ENCODE assay signal across 8 cellular contexts in the genomic region with DNA sequence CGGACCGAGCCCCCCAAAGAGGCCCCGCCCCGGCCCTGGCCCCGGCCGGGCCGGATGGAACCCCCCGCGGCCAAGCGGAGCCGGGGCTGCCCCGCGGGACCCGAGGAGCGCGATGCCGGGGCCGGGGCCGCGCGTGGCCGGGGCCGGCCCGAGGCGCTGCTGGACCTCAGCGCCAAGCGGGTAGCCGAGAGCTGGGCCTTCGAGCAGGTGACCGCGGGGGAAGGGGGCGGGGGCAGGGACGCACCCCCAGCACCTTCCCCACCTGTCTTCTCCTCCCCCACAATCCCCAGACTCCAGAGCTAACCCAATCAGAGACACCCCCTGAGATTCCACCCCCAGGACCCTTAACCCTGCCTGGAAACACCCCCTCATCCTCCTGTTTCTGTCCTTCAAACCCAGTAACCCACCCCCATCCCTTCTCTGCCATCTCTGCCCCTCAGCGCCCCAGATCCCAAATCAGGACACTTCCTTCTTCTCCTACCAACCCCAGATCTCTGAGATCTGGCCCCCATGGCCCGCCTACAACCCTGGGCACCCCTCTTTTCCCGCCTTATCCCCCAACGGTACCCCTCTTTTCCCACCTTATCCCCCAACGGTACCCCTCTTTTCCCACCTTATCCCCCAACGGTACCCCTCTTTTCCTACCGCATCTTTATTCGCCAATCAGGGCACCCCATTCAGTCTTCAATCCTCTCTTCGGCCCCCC. TPM values are rescaled to one million over a fixed set of nuclear protein-coding genes. Genes with fewer than 3 reads are reported as not detected.
DNase-seq lines count a peak whose midpoint lies in the region; ATAC-seq and TF ChIP-seq lines count a peak whose summit lies in the region.

No MANE protein-coding gene starts in this region.

- no peaks in the 10 kb centered on the region for H3K36me3 ChIP-seq in SK-N-MC (ENCODE audit: insufficient read depth, low read length)

- H3K27ac ChIP-seq in SK-N-MC, result no peak overlapping the region

- H3K27ac Mint-ChIP-seq in activated T-cell treated with anti-CD3 and anti-CD28 coated beads, Interleukin-2, amount 50 U/mL, for 24 hours, result peak overlapping the region; percentile 50
- peak overlapping the region; percentile 75 for H3K27ac Mint-ChIP-seq in osteocyte (ENCODE audit: unreplicated experiment)

- H3K9me3 ChIP-seq in SK-N-MC (ENCODE audit: low read depth, low read length), result no peaks in the 10 kb centered on the region

- H3K4me3 ChIP-seq in SK-N-MC (peak overlapping the region; percentile 90), fibroblast of villous mesenchyme (ENCODE audit: low read depth, low read length) (peak overlapping the region; percentile 82)

- peak; percentile 33 for ATAC-seq in HG02885 (IDR thresholded peaks at IDR 0.05; ENCODE audit: poor library complexity, unreplicated experiment)

- no peak for DNase-seq in activated T-cell treated with anti-CD3 and anti-CD28 coated beads, Interleukin-2, amount 50 U/mL, for 24 hours
- DNase-seq in activated T-cell treated with anti-CD3 and anti-CD28 coated beads for 4 hours, result no peak
- DNase-seq in SK-N-MC (ENCODE audit: low read depth, low spot score), result no peak
- no peak for DNase-seq in fibroblast of villous mesenchyme (ENCODE audit: low read depth)
- no peak for DNase-seq in osteocyte (ENCODE audit: extremely low spot score, unreplicated experiment)
- no peak for DNase-seq in cerebellar nuclear complex (lab: John Stamatoyannopoulos, UW)
- DNase-seq in stimulated activated CD4-positive, alpha-beta T cell treated with anti-CD3 and anti-CD28 coated beads, Interleukin-2, amount 100 ng/mL, for 24 hours, result no peak

- TF ChIP-seq CTCF in fibroblast of villous mesenchyme (IDR thresholded peaks at IDR 0.05; ENCODE audit: insufficient read depth, low read depth, low read length), result no peak
- no peak for TF ChIP-seq CTCF in osteocyte (IDR thresholded peaks at IDR 0.05)

- H3K9ac ChIP-seq in SK-N-MC (ENCODE audit: insufficient read length), result peak overlapping the region; percentile 82

- H3K36me3 Mint-ChIP-seq in activated T-cell treated with anti-CD3 and anti-CD28 coated beads, Interleukin-2, amount 50 U/mL, for 24 hours (ENCODE audit: low read depth), result peaks cover 2% of the 10 kb centered on the region
- peaks cover 2% of the 10 kb centered on the region for H3K36me3 Mint-ChIP-seq in osteocyte (ENCODE audit: unreplicated experiment)

- H3K27me3 Mint-ChIP-seq in activated T-cell treated with anti-CD3 and anti-CD28 coated beads, Interleukin-2, amount 50 U/mL, for 24 hours, result no peaks in the 10 kb centered on the region
- no peaks in the 10 kb centered on the region for H3K27me3 Mint-ChIP-seq in osteocyte (ENCODE audit: unreplicated experiment)

- H3K9me3 Mint-ChIP-seq in activated T-cell treated with anti-CD3 and anti-CD28 coated beads, Interleukin-2, amount 50 U/mL, for 24 hours, result no peaks in the 10 kb centered on the region
- no peaks in the 10 kb centered on the region for H3K9me3 Mint-ChIP-seq in osteocyte (ENCODE audit: unreplicated experiment)

- peak overlapping the region; percentile 95 for H3K4me3 Mint-ChIP-seq in activated T-cell treated with anti-CD3 and anti-CD28 coated beads, Interleukin-2, amount 50 U/mL, for 24 hours
- peak overlapping the region; percentile 73 for H3K4me3 Mint-ChIP-seq in osteocyte (ENCODE audit: unreplicated experiment)

- H3K4me1 Mint-ChIP-seq in activated T-cell treated with anti-CD3 and anti-CD28 coated beads, Interleukin-2, amount 50 U/mL, for 24 hours (ENCODE audit: low read depth), result peaks cover 24% of the 10 kb centered on the region
- peaks cover 39% of the 10 kb centered on the region for H3K4me1 Mint-ChIP-seq in osteocyte (ENCODE audit: unreplicated experiment)

RNA-seq across cellular contexts. Expression of gene ZSWIM4, which starts 0.5 kb away (rescaled TPM):
- 12.1 and 13.2 TPM in 2 replicates for total RNA-seq in fibroblast of villous mesenchyme
- 14.0 and 15.1 TPM in 2 replicates for total RNA-seq in osteocyte

RNA-seq across cellular contexts. Expression of gene C19orf53, which starts 21.5 kb away (rescaled TPM):
- total RNA-seq in fibroblast of villous mesenchyme (37.6 and 63.1 TPM in 2 replicates), osteocyte (82.4 and 86.6 TPM in 2 replicates)

RNA-seq across cellular contexts. Expression of gene MRI1, which starts 31.4 kb away (rescaled TPM):
- 27.2 and 44.1 TPM in 2 replicates for total RNA-seq in fibroblast of villous mesenchyme
- total RNA-seq in osteocyte, result 18.6 and 22.5 TPM in 2 replicates
